Comparison of ENCODE assay signal across 35 cellular contexts in genomic region chr18:1244397-1245122, GRCh38.
"Had no signal": no experiment of that assay in that cellular context is flagged by ENCODE, and none has a peak within 500 bp of the region (broad histone marks: within the 10 kb centered on the region; RNA-seq: fewer than 3 reads in every experiment).

No MANE protein-coding gene starts in this region.

- H3K36me3 Mint-ChIP-seq: activated CD4-positive, alpha-beta memory T cell treated with anti-CD3 and anti-CD28 coated beads for 36 hours; activated CD8-positive, alpha-beta memory T cell treated with anti-CD3 and anti-CD28 coated beads, Interleukin-2, amount 10 ng/mL, durations not matched to agents 7 days and 5 days; activated naive CD8-positive, alpha-beta T cell treated with anti-CD3 and anti-CD28 coated beads for 36 hours; WTC11 had no signal

- H3K4me1 Mint-ChIP-seq: activated CD4-positive, alpha-beta T cell treated with anti-CD3 and anti-CD28 coated beads for 36 hours; activated CD8-positive, alpha-beta memory T cell treated with anti-CD3 and anti-CD28 coated beads, Interleukin-2, amount 10 ng/mL, durations not matched to agents 7 days and 5 days; activated naive CD8-positive, alpha-beta T cell treated with anti-CD3 and anti-CD28 coated beads for 36 hours; activated T-helper 17 cell treated with anti-CD3 and anti-CD28 coated beads, Interleukin-2, amount 50 U/mL, for 72 hours; WTC11 had no signal

- DNase-seq: activated CD4-positive, alpha-beta memory T cell treated with anti-CD3 and anti-CD28 coated beads for 36 hours; activated CD4-positive, alpha-beta T cell treated with anti-CD3 and anti-CD28 coated beads for 36 hours; activated CD4-positive, alpha-beta T cell treated with anti-CD3 and anti-CD28 coated beads, Interleukin-2, amount 50 U/mL, for 1 hour; activated CD8-positive, alpha-beta memory T cell treated with anti-CD3 and anti-CD28 coated beads for 24 hours; activated CD8-positive, alpha-beta memory T cell treated with anti-CD3 and anti-CD28 coated beads, Interleukin-2, amount 10 ng/mL, durations not matched to agents 7 days and 5 days; activated CD8-positive, alpha-beta memory T cell treated with anti-CD3 and anti-CD28 coated beads, Interleukin-2, amount 50 U/mL, for 48 hours; activated effector memory CD4-positive, alpha-beta T cell treated with anti-CD3 and anti-CD28 coated beads, Interleukin-2, amount 50 U/mL, for 16 hours; activated naive CD4-positive, alpha-beta T cell; activated naive CD4-positive, alpha-beta T cell treated with anti-CD3 and anti-CD28 coated beads, Interleukin-2, amount 50 U/mL, for 16 hours; activated naive CD8-positive, alpha-beta T cell treated with anti-CD3 and anti-CD28 coated beads for 36 hours; activated T-cell treated with anti-CD3 and anti-CD28 coated beads, Interleukin-2, amount 50 U/mL, for 1 hour; activated T-cell treated with anti-CD3 and anti-CD28 coated beads, Interleukin-2, amount 50 U/mL, for 72 hours; amniotic stem cell; aorta; brain microvascular endothelial cell; central memory CD4-positive, alpha-beta T cell; colonic mucosa; Karpas-422; MG63; NCI-H1092; NCI-H1436 treated with DMSO at 0.1 percent for 48 hours; NCI-H1694 treated with DMSO at 0.1 percent for 48 hours; NCI-H2029; NCI-H345; NCI-H524 treated with DMSO at 0.1 percent for 48 hours; PC-3; Peyer's patch; RPMI8226; SIG-M5 had no signal

- H3K4me3 Mint-ChIP-seq: activated CD4-positive, alpha-beta memory T cell treated with anti-CD3 and anti-CD28 coated beads for 36 hours; activated CD4-positive, alpha-beta T cell treated with anti-CD3 and anti-CD28 coated beads for 36 hours; activated CD8-positive, alpha-beta memory T cell treated with anti-CD3 and anti-CD28 coated beads, Interleukin-2, amount 10 ng/mL, durations not matched to agents 7 days and 5 days; activated naive CD8-positive, alpha-beta T cell treated with anti-CD3 and anti-CD28 coated beads for 36 hours; activated T-cell treated with anti-CD3 and anti-CD28 coated beads, Interleukin-2, amount 50 U/mL, for 72 hours; activated T-helper 17 cell treated with anti-CD3 and anti-CD28 coated beads, Interleukin-2, amount 50 U/mL, for 72 hours; T-helper 1 cell treated with Interleukin-12 subunit alpha and Interleukin-12 subunit beta and Interleukin-4 antibody, amounts not matched to agents 30 μg/mL and 1 μg/mL, for 36 hours; T-helper 2 cell treated with Interferon-gamma antibody and Interleukin-4, amounts not matched to agents 5 μg/mL and 100 μg/mL, for 36 hours; WTC11 had no signal

- ATAC-seq: activated CD4-positive, alpha-beta T cell treated with anti-CD3 and anti-CD28 coated beads for 36 hours; activated CD4-positive, CD25-positive, alpha-beta regulatory T cell treated with anti-CD3 and anti-CD28 coated beads, Interleukin-2, amount 50 U/mL, for 24 hours; activated CD8-positive, alpha-beta memory T cell treated with anti-CD3 and anti-CD28 coated beads, Interleukin-2, amount 10 ng/mL, durations not matched to agents 7 days and 5 days; activated T-cell treated with anti-CD3 and anti-CD28 coated beads, Interleukin-2, amount 50 U/mL, for 72 hours; activated T-helper 17 cell treated with anti-CD3 and anti-CD28 coated beads, Interleukin-2, amount 50 U/mL, for 72 hours; PC-3; SK-N-SH treated with all-trans-retinoic acid at 6 μM for 48 hours; WTC11 had no signal

- H3K27ac Mint-ChIP-seq: activated CD4-positive, alpha-beta memory T cell treated with anti-CD3 and anti-CD28 coated beads for 36 hours; activated CD4-positive, alpha-beta T cell treated with anti-CD3 and anti-CD28 coated beads for 36 hours; activated CD8-positive, alpha-beta memory T cell treated with anti-CD3 and anti-CD28 coated beads, Interleukin-2, amount 10 ng/mL, durations not matched to agents 7 days and 5 days; activated naive CD8-positive, alpha-beta T cell treated with anti-CD3 and anti-CD28 coated beads for 36 hours; activated T-cell treated with anti-CD3 and anti-CD28 coated beads, Interleukin-2, amount 50 U/mL, for 72 hours; activated T-helper 17 cell treated with anti-CD3 and anti-CD28 coated beads, Interleukin-2, amount 50 U/mL, for 72 hours; T-helper 1 cell treated with Interleukin-12 subunit alpha and Interleukin-12 subunit beta and Interleukin-4 antibody, amounts not matched to agents 30 μg/mL and 1 μg/mL, for 36 hours; T-helper 2 cell treated with Interferon-gamma antibody and Interleukin-4, amounts not matched to agents 5 μg/mL and 100 μg/mL, for 36 hours; WTC11 had no signal

- H3K9me3 Mint-ChIP-seq: activated CD4-positive, alpha-beta memory T cell treated with anti-CD3 and anti-CD28 coated beads for 36 hours; T-helper 1 cell treated with Interleukin-12 subunit alpha and Interleukin-12 subunit beta and Interleukin-4 antibody, amounts not matched to agents 30 μg/mL and 1 μg/mL, for 36 hours had no signal

- H3K27me3 Mint-ChIP-seq: activated CD4-positive, alpha-beta memory T cell treated with anti-CD3 and anti-CD28 coated beads for 36 hours; activated CD4-positive, alpha-beta T cell treated with anti-CD3 and anti-CD28 coated beads for 36 hours; activated CD8-positive, alpha-beta memory T cell treated with anti-CD3 and anti-CD28 coated beads, Interleukin-2, amount 10 ng/mL, durations not matched to agents 7 days and 5 days; activated naive CD8-positive, alpha-beta T cell treated with anti-CD3 and anti-CD28 coated beads for 36 hours; activated T-helper 17 cell treated with anti-CD3 and anti-CD28 coated beads, Interleukin-2, amount 50 U/mL, for 72 hours had no signal
